ENCODE assay signal across 12 cellular contexts in the genomic region with DNA sequence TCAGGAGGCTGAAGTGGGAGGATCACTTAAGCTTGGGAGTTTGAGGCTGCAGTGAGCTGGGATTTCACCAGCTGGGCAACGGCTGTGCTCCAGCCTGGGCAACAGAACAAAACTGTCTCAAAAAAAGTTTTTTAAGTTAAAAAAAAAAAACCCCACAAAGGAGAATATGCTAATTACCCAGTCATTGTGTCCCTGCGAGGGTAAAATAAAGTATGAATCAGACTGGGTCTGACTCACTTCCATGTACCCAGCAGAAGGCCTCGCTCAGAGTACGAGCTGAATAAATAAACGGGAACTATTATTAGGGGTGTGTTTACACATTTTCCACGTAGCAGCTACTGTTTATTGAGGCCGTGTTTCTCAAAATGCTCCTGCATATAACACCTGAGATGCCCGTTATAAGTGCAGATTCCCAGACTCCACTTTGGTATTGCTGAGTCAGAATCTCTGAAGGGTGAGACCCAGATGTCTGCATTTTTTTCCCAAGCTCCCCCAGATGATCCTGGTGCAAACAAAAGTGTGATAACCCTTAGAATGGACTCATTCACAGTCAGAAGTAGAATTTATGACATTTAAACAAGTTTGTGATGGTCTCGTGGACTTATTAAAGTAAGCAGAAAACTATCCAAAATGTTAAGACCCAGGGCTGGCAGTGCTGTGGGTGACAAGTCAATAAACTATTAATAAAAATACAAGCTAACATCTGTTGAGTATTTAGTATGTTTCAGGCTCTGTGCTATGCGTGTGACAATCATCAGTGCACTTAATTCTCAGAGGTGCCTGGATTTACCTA. TPM values are rescaled to one million over a fixed set of nuclear protein-coding genes. Genes with fewer than 3 reads are reported as not detected.
DNase-seq lines count a peak whose midpoint lies in the region; ATAC-seq, FAIRE-seq and TF ChIP-seq lines count a peak whose summit lies in the region.
"Had no signal": no experiment of that assay in that cellular context is flagged by ENCODE, and none has a peak within 500 bp of the region (broad histone marks: within the 10 kb centered on the region; RNA-seq: fewer than 3 reads in every experiment).

No MANE protein-coding gene starts in this region.

- no peaks in the 10 kb centered on the region for H3K27me3 Mint-ChIP-seq in Caco-2 (ENCODE audit: insufficient read depth, unreplicated experiment)

- no peak overlapping the region for H3K27ac Mint-ChIP-seq in Caco-2 (ENCODE audit: unreplicated experiment)

- H3K4me1 Mint-ChIP-seq in Caco-2 (ENCODE audit: low read depth, unreplicated experiment), result no peaks in the 10 kb centered on the region

- TF ChIP-seq CTCF in A549 (IDR thresholded peaks at IDR 0.05), result no peak
- TF ChIP-seq CTCF in RWPE1 (conservative IDR thresholded peaks at IDR 0.05; ENCODE audit: low read depth), result no peak
- no peak for TF ChIP-seq CTCF in fibroblast of villous mesenchyme (IDR thresholded peaks at IDR 0.05; ENCODE audit: insufficient read depth, low read depth, low read length)
- no peak for TF ChIP-seq CTCF in thyroid gland (IDR thresholded peaks at IDR 0.05)
- no peak for TF ChIP-seq CTCF in Caco-2 (IDR thresholded peaks at IDR 0.05; ENCODE audit: insufficient read depth in 1 of 2, low read depth in 1 of 2, low read length in 1 of 2, severe bottlenecking in 1 of 2, unreplicated experiment in 1 of 2)

- no TSS peak for BruUV-seq in Caco-2 (replicated peaks; lab: Mats Ljungman, UMichigan)

- no peak overlapping the region for H3K4me3 Mint-ChIP-seq in Caco-2 (ENCODE audit: unreplicated experiment)

- ATAC-seq in A549, result peak; percentile 98 to 99

- no peaks in the 10 kb centered on the region for H3K9me3 ChIP-seq in A549
- no peaks in the 10 kb centered on the region for H3K9me3 ChIP-seq in thyroid gland
- no peaks in the 10 kb centered on the region for H3K9me3 ChIP-seq in Caco-2
- H3K9me3 ChIP-seq: adrenal gland had no signal

- H3K27ac ChIP-seq in A549 (peak overlapping the region; percentile 38 to 54; a peak in 4 of 6 replicates), RWPE1 (0 out of 2 replicates have a peak overlapping the region, but pooled peaks have one; percentile 14), thyroid gland (no peak overlapping the region)
- H3K27ac ChIP-seq: adrenal gland had no signal

- H3K4me3 ChIP-seq in A549 (no peak overlapping the region), fibroblast of villous mesenchyme (ENCODE audit: low read depth, low read length) (no peak overlapping the region), thyroid gland (replicated peaks in 1 of 3) (no peak overlapping the region), Caco-2 (ENCODE audit: low read depth, low read length) (no peak overlapping the region)
- H3K4me3 ChIP-seq: adrenal gland had no signal

- H3K36me3 ChIP-seq in thyroid gland (peaks cover 7 to 12% of the 10 kb centered on the region in 2 donors), Caco-2 (ENCODE audit: control insufficient read depth, insufficient read depth, low read length) (peaks cover 2% of the 10 kb centered on the region; the same call in 1 of the 2 replicates)
- H3K36me3 ChIP-seq: adrenal gland had no signal

- TF ChIP-seq EP300 in A549 (IDR thresholded peaks at IDR 0.05), result no peak

- no peak for TF ChIP-seq RAD21 in A549 (conservative IDR thresholded peaks at IDR 0.05 in 1 of 2, IDR thresholded peaks at IDR 0.05 in 1 of 2)

- TF ChIP-seq POLR2A in A549 (IDR thresholded peaks at IDR 0.05; ENCODE audit: low read length) (no peak), thyroid gland (IDR thresholded peaks at IDR 0.05) (no peak)

- CTCF ChIA-PET in A549 (lab: Yijun Ruan, JAX), result interaction anchor here (0.8 to 3.4 kb wide), 8 partner anchors 9 to 153 kb away, joined by 3 to 18 read pairs (median 6); no protein-coding TSS in a partner anchor
- CTCF ChIA-PET in RWPE1 (lab: Yijun Ruan, JAX), result interaction anchor here (0.5 kb wide), 1 partner anchor 21 kb away, joined by 3 read pairs; no protein-coding TSS in a partner anchor
- CTCF ChIA-PET in Caco-2 (lab: Charles Lee), result interaction anchor here (0.7 kb wide), 1 partner anchor 13 kb away, joined by 3 read pairs; no protein-coding TSS in a partner anchor

- peak overlapping the region; percentile 69 for H3K4me2 ChIP-seq in A549

- intact Hi-C loops in thyroid gland (cut with DNase I) (no loop called here), Caco-2 (cut with micrococcal nuclease; ENCODE audit: unreplicated experiment) (no loop called here)

- H3K27me3 ChIP-seq in thyroid gland (no peaks in the 10 kb centered on the region), Caco-2 (replicated peaks; ENCODE audit: control insufficient read depth, insufficient read depth, low read length) (no peaks in the 10 kb centered on the region)
- H3K27me3 ChIP-seq: adrenal gland had no signal

- peaks cover 18% of the 10 kb centered on the region for H3K36me3 Mint-ChIP-seq in Caco-2 (ENCODE audit: insufficient read depth, unreplicated experiment)

- FAIRE-seq in A549 (lab: Jason Lieb, UNC), result peak; percentile 36

- POLR2A ChIA-PET in A549 (lab: Yijun Ruan, JAX), result interaction anchor here (0.6 to 1.4 kb wide), 5 partner anchors 9 to 32 kb away, joined by 3 to 7 read pairs (median 5); a partner anchor contains a TSS
- POLR2A ChIA-PET in RWPE1 (lab: Yijun Ruan, JAX; ENCODE audit: low non-redundant PET), result no interaction called here
- POLR2A ChIA-PET in Caco-2 (lab: Charles Lee), result no interaction called here

- H3K9me3 Mint-ChIP-seq in Caco-2 (ENCODE audit: unreplicated experiment), result no peaks in the 10 kb centered on the region

- 11% methylated on average over 10 of the region's 10 CpGs for WGBS in A549 (ENCODE audit: missing lambda C conversion rate)
- 82 to 83% methylated on average over 10 of the region's 10 CpGs for WGBS in thyroid gland, 2 donors

- peaks cover 19% of the 10 kb centered on the region for H3K4me1 ChIP-seq in A549
- no peaks in the 10 kb centered on the region for H3K4me1 ChIP-seq in thyroid gland
- no peaks in the 10 kb centered on the region for H3K4me1 ChIP-seq in Caco-2
- H3K4me1 ChIP-seq: adrenal gland had no signal

- peak; percentile 81 for DNase-seq in A549 (ENCODE audit: low read depth in 1 of 2, low spot score in 1 of 2)
- DNase-seq in EL, result peak; percentile 74
- peak; percentile 79 for DNase-seq in RWPE1 (ENCODE audit: low spot score)
- DNase-seq in fibroblast of villous mesenchyme (ENCODE audit: low read depth), result peak; percentile 10
- no peak for DNase-seq in thyroid gland
- no peak for DNase-seq in NCI-H187 treated with DMSO at 0.1 percent for 48 hours (lab: John Stamatoyannopoulos, UW)
- no peak for DNase-seq in Caco-2
- no peak for DNase-seq in GM19238 (ENCODE audit: insufficient read length, low spot score)
- DNase-seq: adrenal gland, GF-D8, NCI-H2227 treated with DMSO at 0.1 percent for 48 hours, occipital lobe had no signal

TF ChIP-seq in A549, 52 proteins besides CTCF, POLR2A, EP300 and RAD21 (continues in another document):
- no peak for TF ChIP-seq NR3C1 (IDR thresholded peaks at IDR 0.05)
- no peak for TF ChIP-seq CEBPB (IDR thresholded peaks at IDR 0.05)
- TF ChIP-seq NPAS2 (CRISPR knock-in tag; IDR thresholded peaks at IDR 0.05; ENCODE audit: borderline replicate concordance), result no peak
- TF ChIP-seq CHD4 (IDR thresholded peaks at IDR 0.05; ENCODE audit: borderline replicate concordance), result no peak
- no peak for TF ChIP-seq MAZ (IDR thresholded peaks at IDR 0.05; ENCODE audit: borderline replicate concordance, low read depth, low read length)
- TF ChIP-seq, protein P1, sequence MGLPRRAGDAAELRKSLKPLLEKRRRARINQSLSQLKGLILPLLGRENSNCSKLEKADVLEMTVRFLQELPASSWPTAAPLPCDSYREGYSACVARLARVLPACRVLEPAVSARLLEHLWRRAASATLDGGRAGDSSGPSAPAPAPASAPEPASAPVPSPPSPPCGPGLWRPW (IDR thresholded peaks at IDR 0.05), result no peak
- no peak for TF ChIP-seq FOXS1 (CRISPR knock-in tag; IDR thresholded peaks at IDR 0.05)
- no peak for TF ChIP-seq NFE2L2 (conservative IDR thresholded peaks at IDR 0.05; ENCODE audit: low read length)
- TF ChIP-seq RFX5 (IDR thresholded peaks at IDR 0.05), result no peak
- TF ChIP-seq HOXB13 (CRISPR knock-in tag; IDR thresholded peaks at IDR 0.05; ENCODE audit: low read depth), result no peak
- no peak for TF ChIP-seq EHMT2 (IDR thresholded peaks at IDR 0.05; ENCODE audit: low read depth)
- no peak for TF ChIP-seq ZC3H11A (IDR thresholded peaks at IDR 0.05)
- TF ChIP-seq, protein P2, sequence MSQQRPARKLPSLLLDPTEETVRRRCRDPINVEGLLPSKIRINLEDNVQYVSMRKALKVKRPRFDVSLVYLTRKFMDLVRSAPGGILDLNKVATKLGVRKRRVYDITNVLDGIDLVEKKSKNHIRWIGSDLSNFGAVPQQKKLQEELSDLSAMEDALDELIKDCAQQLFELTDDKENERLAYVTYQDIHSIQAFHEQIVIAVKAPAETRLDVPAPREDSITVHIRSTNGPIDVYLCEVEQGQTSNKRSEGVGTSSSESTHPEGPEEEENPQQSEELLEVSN (IDR thresholded peaks at IDR 0.05; ENCODE audit: borderline replicate concordance, low read depth), result no peak; the same call in 1 of the 2 replicates
- TF ChIP-seq HOXA7 (CRISPR knock-in tag; IDR thresholded peaks at IDR 0.05), result no peak
- TF ChIP-seq, protein P3, sequence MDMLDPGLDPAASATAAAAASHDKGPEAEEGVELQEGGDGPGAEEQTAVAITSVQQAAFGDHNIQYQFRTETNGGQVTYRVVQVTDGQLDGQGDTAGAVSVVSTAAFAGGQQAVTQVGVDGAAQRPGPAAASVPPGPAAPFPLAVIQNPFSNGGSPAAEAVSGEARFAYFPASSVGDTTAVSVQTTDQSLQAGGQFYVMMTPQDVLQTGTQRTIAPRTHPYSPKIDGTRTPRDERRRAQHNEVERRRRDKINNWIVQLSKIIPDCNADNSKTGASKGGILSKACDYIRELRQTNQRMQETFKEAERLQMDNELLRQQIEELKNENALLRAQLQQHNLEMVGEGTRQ (IDR thresholded peaks at IDR 0.05), result no peak
- TF ChIP-seq JUNB (IDR thresholded peaks at IDR 0.05), result peak; percentile 80
- TF ChIP-seq, protein P4, sequence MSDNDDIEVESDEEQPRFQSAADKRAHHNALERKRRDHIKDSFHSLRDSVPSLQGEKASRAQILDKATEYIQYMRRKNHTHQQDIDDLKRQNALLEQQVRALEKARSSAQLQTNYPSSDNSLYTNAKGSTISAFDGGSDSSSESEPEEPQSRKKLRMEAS (IDR thresholded peaks at IDR 0.05), result peak; percentile 64
- no peak for TF ChIP-seq RNF2 (IDR thresholded peaks at IDR 0.05; ENCODE audit: borderline replicate concordance, low read depth)
- TF ChIP-seq MYC (IDR thresholded peaks at IDR 0.05; ENCODE audit: borderline replicate concordance, low read length), result no peak

RNA-seq across cellular contexts. Expression of a gene that starts 28.2 kb away (rescaled TPM):
- polyA plus RNA-seq in A549 (2011; rRNA removed) (0.17 and 0.32 TPM in 2 replicates), A549 (2017; fragmentation: RNase III; extraction: RNeasy Plus Mini Kit Qiagen cat#74134 plus additional on column Dnase treatment) (1.0 to 1.7 TPM (median 1.4 TPM) in 3 replicates)
- polyA plus RNA-seq in A549 (2012; cell fraction: cytosol; rRNA removed), result 0.30 and 0.41 TPM in 2 replicates
- 1.3 and 1.5 TPM in 2 replicates for polyA plus RNA-seq in A549 (2012; cell fraction: nucleus; rRNA removed)
- 0.54 and 0.83 TPM in 2 replicates for polyA minus RNA-seq in A549 (2011; rRNA and poly(A)+ RNA removed)
- total RNA-seq in fibroblast of villous mesenchyme (not detected in 2 replicates), thyroid gland (10 to 100 TPM in 3 of 4 donors, 1 to 10 TPM in 1; 5.9 to 32.8 (median 17.2) TPM), Caco-2 (2022) (20.6 and 24.6 TPM in 2 replicates)

Comparison
In these comparisons a context has a peak if more than half of its experiments do, and no peak if none do; other contexts are left out.
1. DNase-seq: peak in A549 (2 of 2), EL (single experiment), RWPE1 (single experiment) and fibroblast of villous mesenchyme (single experiment); none in thyroid gland (0 of 2), NCI-H187 treated with DMSO at 0.1 percent for 48 hours (single experiment), Caco-2 (0 of 2) and GM19238 (single experiment).
2. H3K27ac ChIP-seq: peak in A549 (2 of 2) and RWPE1 (single experiment); none in thyroid gland (0 of 3).